1 cellular context compared by ENCODE assay signal in genomic region chr9:97858393-97858713, GRCh38.
TF ChIP-seq lines count a peak whose summit lies in the region.

No MANE protein-coding gene starts in this region.

TF ChIP-seq in neural cell, 6 proteins besides CTCF, POLR2A, EP300 and RAD21:
- TF ChIP-seq POLR2AphosphoS5 (IDR thresholded peaks at IDR 0.05), result no peak
- TF ChIP-seq REST (IDR thresholded peaks at IDR 0.05; ENCODE audit: borderline replicate concordance), result no peak
- TF ChIP-seq SMC3 (conservative IDR thresholded peaks at IDR 0.05; ENCODE audit: poor library complexity), result no peak
- no peak for TF ChIP-seq EZH2 (IDR thresholded peaks at IDR 0.05; ENCODE audit: borderline replicate concordance, insufficient read depth, low read length, poor library complexity, severe bottlenecking)
- TF ChIP-seq MXI1 (conservative IDR thresholded peaks at IDR 0.05; ENCODE audit: poor library complexity, severe bottlenecking), result no peak
- no peak for TF ChIP-seq TAF1 (IDR thresholded peaks at IDR 0.05; ENCODE audit: low read depth)
